ENCODE assay signal across 12 cellular contexts in genomic region chr19:29928831-29929230, GRCh38. TPM values are rescaled to one million over a fixed set of nuclear protein-coding genes. Genes with fewer than 3 reads are reported as not detected.
DNase-seq lines count a peak whose midpoint lies in the region; ATAC-seq, FAIRE-seq and TF ChIP-seq lines count a peak whose summit lies in the region.
"Had no signal": no experiment of that assay in that cellular context is flagged by ENCODE, and none has a peak within 500 bp of the region (broad histone marks: within the 10 kb centered on the region; RNA-seq: fewer than 3 reads in every experiment).

No MANE protein-coding gene starts in this region.

- H3K36me3 ChIP-seq in esophagus muscularis mucosa, result no peaks in the 10 kb centered on the region
- H3K36me3 ChIP-seq: upper lobe of left lung had no signal

- ATAC-seq in GM18499 (IDR thresholded peaks at IDR 0.05; ENCODE audit: insufficient read depth, unreplicated experiment) (peak; percentile 72), GM19463 (IDR thresholded peaks at IDR 0.05; ENCODE audit: unreplicated experiment) (peak; percentile 77), HG02870 (IDR thresholded peaks at IDR 0.05; ENCODE audit: unreplicated experiment) (peak; percentile 62), HG03571 (IDR thresholded peaks at IDR 0.05; ENCODE audit: unreplicated experiment) (peak; percentile 65)

- no peaks in the 10 kb centered on the region for H3K9me3 ChIP-seq in esophagus muscularis mucosa
- H3K9me3 ChIP-seq: upper lobe of left lung had no signal

- intact Hi-C loops in esophagus muscularis mucosa (cut with DNase I), result no loop called here

- no peak overlapping the region for H3K4me3 ChIP-seq in esophagus muscularis mucosa
- H3K4me3 ChIP-seq: upper lobe of left lung had no signal

- peaks cover 0 to 7% (median 0%) of the 10 kb centered on the region in 4 donors for H3K27me3 ChIP-seq in esophagus muscularis mucosa
- H3K27me3 ChIP-seq: upper lobe of left lung had no signal

- no peak for TF ChIP-seq POLR2A in H54 (IDR thresholded peaks at IDR 0.05; ENCODE audit: low read depth, low read length)
- no peak for TF ChIP-seq POLR2A in esophagus muscularis mucosa (IDR thresholded peaks at IDR 0.05; ENCODE audit: low read depth)

- no peak for TF ChIP-seq EP300 in esophagus muscularis mucosa (IDR thresholded peaks at IDR 0.05)

- WGBS in esophagus muscularis mucosa, result 71% methylated on average over 1 of the region's 1 CpG

- H3K4me1 ChIP-seq in esophagus muscularis mucosa, result no peaks in the 10 kb centered on the region
- H3K4me1 ChIP-seq: upper lobe of left lung had no signal

- no peak for TF ChIP-seq CTCF in esophagus muscularis mucosa (IDR thresholded peaks at IDR 0.05)

- H3K27ac ChIP-seq in esophagus muscularis mucosa (replicated peaks in 1 of 4), result no peak overlapping the region
- H3K27ac ChIP-seq: upper lobe of left lung had no signal

- no peak for FAIRE-seq in H54 (lab: Jason Lieb, UNC)

- DNase-seq in H54 (ENCODE audit: insufficient read length, low spot score), result no peak
- DNase-seq in NCI-H128 (lab: John Stamatoyannopoulos, UW; ENCODE audit: unreplicated experiment), result no peak
- no peak for DNase-seq in AG08396 (ENCODE audit: low spot score)
- DNase-seq in esophagus muscularis mucosa (ENCODE audit: extremely low spot score), result no peak
- DNase-seq: activated CD4-positive, alpha-beta T cell treated with anti-CD3 and anti-CD28 coated beads, Interleukin-2, amount 50 U/mL, for 4 hours; HCEC 1CT; NCI-H1694 treated with DMSO at 0.1 percent for 48 hours; upper lobe of left lung had no signal

RNA-seq across cellular contexts. Expression of gene URI1, which starts 13.2 kb away (rescaled TPM):
- total RNA-seq in esophagus muscularis mucosa, result 10 to 100 TPM; 56.4 to 67.8 (median 59.8) TPM
